28 cellular contexts compared by ENCODE assay signal in genomic region chr4:108396900-108397299, GRCh38.
DNase-seq lines count a peak whose midpoint lies in the region; ATAC-seq and TF ChIP-seq lines count a peak whose summit lies in the region.
"Had no signal": no experiment of that assay in that cellular context is flagged by ENCODE, and none has a peak within 500 bp of the region (broad histone marks: within the 10 kb centered on the region; RNA-seq: fewer than 3 reads in every experiment).

No MANE protein-coding gene starts in this region.

- peak overlapping the region; percentile 76 for H3K4me2 ChIP-seq in BLaER1
- H3K4me2 ChIP-seq in PC-3 (ENCODE audit: low read length): no peak overlapping the region
- H3K4me2 ChIP-seq: smooth muscle cell had no signal

- H4K20me1 ChIP-seq in BLaER1 (no peaks in the 10 kb centered on the region), PC-3 (ENCODE audit: low read length) (no peaks in the 10 kb centered on the region)

- H3F3A ChIP-seq in PC-3 (ENCODE audit: low read length, unreplicated experiment): no peaks in the 10 kb centered on the region

- CTCF ChIA-PET in PC-3 (lab: Charles Lee): no interaction called here

- TF ChIP-seq CTCF in esophagus muscularis mucosa (IDR thresholded peaks at IDR 0.05): no peak
- TF ChIP-seq CTCF in PC-3 (conservative IDR thresholded peaks at IDR 0.05; ENCODE audit: low read depth, low read length): no peak

- H3K79me2 ChIP-seq in PC-3 (ENCODE audit: low read length): no peaks in the 10 kb centered on the region

- H3K9me2 ChIP-seq in PC-3 (replicated peaks; ENCODE audit: low read length): no peaks in the 10 kb centered on the region

- WGBS in esophagus muscularis mucosa: 73% methylated on average over 2 of the region's 2 CpGs

- ATAC-seq in HG02885 (IDR thresholded peaks at IDR 0.05; ENCODE audit: poor library complexity, unreplicated experiment) (no peak), PC-3 (no peak)
- ATAC-seq: left ventricle myocardium superior, right cardiac atrium, WTC11 had no signal

- H3K9ac ChIP-seq in BLaER1 (no peak overlapping the region), NT2/D1 (ENCODE audit: insufficient read length, low read depth) (no peak overlapping the region), PC-3 (ENCODE audit: low read length) (no peak overlapping the region)

- peak; percentile 31 for DNase-seq in H7
- DNase-seq in NT2/D1 (ENCODE audit: low read depth, low spot score): peak; percentile 3
- peak; percentile 47 for DNase-seq in esophagus muscularis mucosa (ENCODE audit: extremely low spot score)
- DNase-seq in activated T-cell treated with anti-CD3 and anti-CD28 coated beads for 4 hours: no peak
- no peak for DNase-seq in PC-3
- DNase-seq in NCI-H2227 (lab: John Stamatoyannopoulos, UW; ENCODE audit: unreplicated experiment): no peak
- DNase-seq: activated CD4-positive, alpha-beta T cell treated with anti-CD3 and anti-CD28 coated beads, Interleukin-2, amount 50 U/mL, for 1 hour; activated effector memory CD4-positive, alpha-beta T cell treated with anti-CD3 and anti-CD28 coated beads, Interleukin-2, amount 50 U/mL, for 16 hours; activated naive CD8-positive, alpha-beta T cell treated with anti-CD3 and anti-CD28 coated beads for 36 hours; activated T-cell treated with anti-CD3 and anti-CD28 coated beads, Interleukin-2, amount 50 U/mL, for 24 hours; aorta; CD4-positive, alpha-beta T cell; effector CD4-positive, alpha-beta T cell; HCEC 1CT; IMR-90; left ventricle myocardium superior; mesendoderm; NCI-H1092 treated with DMSO at 0.1 percent for 48 hours; NCI-H1694 treated with DMSO at 0.1 percent for 48 hours; NCI-H748 treated with DMSO at 0.1 percent for 48 hours; right cardiac atrium; stimulated activated CD4-positive, alpha-beta T cell treated with anti-CD3 and anti-CD28 coated beads, Interleukin-1b, Interleukin-23, amount 100 ng/mL, for 48 hours; testis had no signal

- H2AFZ ChIP-seq in PC-3 (ENCODE audit: low read length): no peak overlapping the region

- intact Hi-C loops in esophagus muscularis mucosa (cut with DNase I) (no loop called here), PC-3 (cut with micrococcal nuclease) (no loop called here)

- POLR2A ChIA-PET in PC-3 (lab: Charles Lee; ENCODE audit: unreplicated experiment): no interaction called here

- H3K36me3 ChIP-seq in BLaER1 (no peaks in the 10 kb centered on the region), H7 (replicated peaks; ENCODE audit: control insufficient read depth, insufficient read depth, low read length) (no peaks in the 10 kb centered on the region), NT2/D1 (ENCODE audit: insufficient read depth, insufficient read length, low read length) (no peaks in the 10 kb centered on the region), esophagus muscularis mucosa (no peaks in the 10 kb centered on the region), PC-3 (ENCODE audit: low read depth, low read length) (no peaks in the 10 kb centered on the region)
- H3K36me3 ChIP-seq: cardiac muscle cell had no signal

- TF ChIP-seq POLR2A in esophagus muscularis mucosa (IDR thresholded peaks at IDR 0.05; ENCODE audit: low read depth): no peak

- no peak overlapping the region; the same call in 1 of the 2 replicates for H3K27ac ChIP-seq in BLaER1
- no peak overlapping the region for H3K27ac ChIP-seq in esophagus muscularis mucosa (replicated peaks in 1 of 4)
- no peak overlapping the region for H3K27ac ChIP-seq in PC-3 (ENCODE audit: low read length)
- H3K27ac ChIP-seq: cardiac muscle cell, testis had no signal

- no peak for TF ChIP-seq EP300 in esophagus muscularis mucosa (IDR thresholded peaks at IDR 0.05)

- H3K4me1 ChIP-seq in BLaER1 (peaks cover 31% of the 10 kb centered on the region), NT2/D1 (ENCODE audit: insufficient read depth, insufficient read length) (peaks cover 9% of the 10 kb centered on the region), esophagus muscularis mucosa (no peaks in the 10 kb centered on the region), PC-3 (ENCODE audit: insufficient read depth, low read length) (no peaks in the 10 kb centered on the region)
- H3K4me1 ChIP-seq: testis had no signal

- H3K9me3 ChIP-seq in BLaER1 (no peaks in the 10 kb centered on the region), NT2/D1 (ENCODE audit: insufficient read depth, low read length) (no peaks in the 10 kb centered on the region), esophagus muscularis mucosa (no peaks in the 10 kb centered on the region), PC-3 (ENCODE audit: low read length) (no peaks in the 10 kb centered on the region)
- H3K9me3 ChIP-seq: testis had no signal

- H3K4me3 ChIP-seq in BLaER1: no peak overlapping the region
- H3K4me3 ChIP-seq in H7 (ENCODE audit: insufficient read depth, low read depth, low read length): no peak overlapping the region
- H3K4me3 ChIP-seq in NT2/D1 (ENCODE audit: insufficient read length, low read depth): no peak overlapping the region
- H3K4me3 ChIP-seq in esophagus muscularis mucosa: no peak overlapping the region
- H3K4me3 ChIP-seq in PC-3 (ENCODE audit: low read length): no peak overlapping the region
- H3K4me3 ChIP-seq: cardiac muscle cell, smooth muscle cell, testis had no signal

- H3K27me3 ChIP-seq in BLaER1: no peaks in the 10 kb centered on the region
- H3K27me3 ChIP-seq in H7 (ENCODE audit: control insufficient read depth, insufficient read depth, low read length): no peaks in the 10 kb centered on the region
- no peaks in the 10 kb centered on the region for H3K27me3 ChIP-seq in NT2/D1 (ENCODE audit: insufficient read depth, insufficient read length)
- no peaks in the 10 kb centered on the region for H3K27me3 ChIP-seq in esophagus muscularis mucosa
- H3K27me3 ChIP-seq in PC-3 (ENCODE audit: low read length): no peaks in the 10 kb centered on the region
- H3K27me3 ChIP-seq: cardiac muscle cell, testis had no signal

- BruUV-seq in PC-3 (replicated peaks; lab: Mats Ljungman, UMichigan): no TSS peak

Comparison
In these comparisons a context has a peak if more than half of its experiments do, and no peak if none do; other contexts are left out.
1. DNase-seq: peak in H7 (single experiment), NT2/D1 (single experiment) and esophagus muscularis mucosa (single experiment); none in activated T-cell treated with anti-CD3 and anti-CD28 coated beads for 4 hours (single experiment), PC-3 (single experiment) and NCI-H2227 (single experiment).